8 cellular contexts compared by ENCODE assay signal in genomic region chr1:15178571-15179484, GRCh38. TPM values are rescaled to one million over a fixed set of nuclear protein-coding genes. Genes with fewer than 3 reads are reported as not detected.
DNase-seq lines count a peak whose midpoint lies in the region; ATAC-seq, FAIRE-seq and TF ChIP-seq lines count a peak whose summit lies in the region.

No MANE protein-coding gene starts in this region.

- no peak overlapping the region for H3K27ac Mint-ChIP-seq in naive thymus-derived CD8-positive, alpha-beta T cell

- peaks cover 10 to 42% (median 29%) of the 10 kb centered on the region in 5 donors for H3K27me3 Mint-ChIP-seq in naive thymus-derived CD8-positive, alpha-beta T cell

- intact Hi-C loops in gastrocnemius medialis (cut with DNase I; ENCODE audit: low total_unique reads): no loop called here

- H3K9me3 ChIP-seq in SJCRH30 (replicated peaks): no peaks in the 10 kb centered on the region
- H3K9me3 ChIP-seq in small intestine (ENCODE audit: control insufficient read depth, low read depth): no peaks in the 10 kb centered on the region
- no peaks in the 10 kb centered on the region for H3K9me3 ChIP-seq in gastrocnemius medialis

- peaks cover 0 to 4% (median 0%) of the 10 kb centered on the region in 9 donors for H3K9me3 Mint-ChIP-seq in naive thymus-derived CD8-positive, alpha-beta T cell

- DNase-seq in HK-2 (ENCODE audit: unreplicated experiment) (peak; percentile 54), SJCRH30 (peak; percentile 87 to 94), glomerular endothelial cell (ENCODE audit: extremely low read depth, low read depth, low spot score) (peak; percentile 81), small intestine (no peak), gastrocnemius medialis (no peak), NCI-H2227 (lab: John Stamatoyannopoulos, UW; ENCODE audit: unreplicated experiment) (no peak)
- DNase-seq in naive thymus-derived CD8-positive, alpha-beta T cell: no peak
- no peak for DNase-seq in stimulated activated CD4-positive, alpha-beta T cell treated with anti-CD3 and anti-CD28 coated beads, Interleukin-4, amount 100 ng/mL, for 4 hours

- no peak for ATAC-seq in gastrocnemius medialis
- ATAC-seq in naive thymus-derived CD8-positive, alpha-beta T cell: no peak

- in situ Hi-C loops in gastrocnemius medialis (cut with MboI; ENCODE audit: low sequenced_read_pairs in 4 of 4): no loop called here

- no peak for FAIRE-seq in small intestine (lab: Jason Lieb, UNC)

- POLR2A ChIA-PET in naive thymus-derived CD8-positive, alpha-beta T cell (lab: Charles Lee): no interaction called here

- H3K36me3 ChIP-seq in SJCRH30 (no peaks in the 10 kb centered on the region), small intestine (ENCODE audit: control insufficient read depth in 2 of 2, insufficient read depth in 2 of 2, low read length in 2 of 2) (no peaks in the 10 kb centered on the region), gastrocnemius medialis (no peaks in the 10 kb centered on the region)

- peaks cover 0 to 1% (median under 1%) of the 10 kb centered on the region in 4 donors for H3K4me1 Mint-ChIP-seq in naive thymus-derived CD8-positive, alpha-beta T cell

- TF ChIP-seq CTCF in gastrocnemius medialis (IDR thresholded peaks at IDR 0.05 in 4 of 5, conservative IDR thresholded peaks at IDR 0.05 in 1 of 5): no peak

- H3K4me3 ChIP-seq in SJCRH30: no peak overlapping the region
- H3K4me3 ChIP-seq in small intestine (ENCODE audit: low read depth in 1 of 2, low read length in 2 of 2): no peak overlapping the region
- no peak overlapping the region for H3K4me3 ChIP-seq in gastrocnemius medialis

- H3K4me1 ChIP-seq in SJCRH30 (peaks cover 48% of the 10 kb centered on the region), small intestine (ENCODE audit: control insufficient read depth in 2 of 2, insufficient read depth in 1 of 2, low read depth in 1 of 2, low read length in 1 of 2) (peaks cover 11 to 15% of the 10 kb centered on the region in 2 donors), gastrocnemius medialis (peaks cover 0 to 6% of the 10 kb centered on the region in 2 donors)

- peak overlapping the region; percentile 62 for H3K27ac ChIP-seq in SJCRH30
- peak overlapping the region; percentile 27 to 92 for H3K27ac ChIP-seq in small intestine (ENCODE audit: low read depth in 1 of 2, low read length in 1 of 2)
- no peak overlapping the region for H3K27ac ChIP-seq in gastrocnemius medialis

- WGBS in small intestine, 3 donors: 37 to 45% (median 44%) methylated on average over 9 of the region's 9 CpGs

- H3K36me3 Mint-ChIP-seq in naive thymus-derived CD8-positive, alpha-beta T cell: peaks cover 0 to 7% (median 0%) of the 10 kb centered on the region in 3 donors

- H3K4me3 Mint-ChIP-seq in naive thymus-derived CD8-positive, alpha-beta T cell: no peak overlapping the region

- no peak for TF ChIP-seq POLR2A in gastrocnemius medialis (IDR thresholded peaks at IDR 0.05)

- H3K27me3 ChIP-seq in SJCRH30: no peaks in the 10 kb centered on the region
- H3K27me3 ChIP-seq in small intestine (ENCODE audit: control insufficient read depth in 2 of 2, insufficient read depth in 2 of 2, low read length in 2 of 2): no peaks in the 10 kb centered on the region
- H3K27me3 ChIP-seq in gastrocnemius medialis: no peaks in the 10 kb centered on the region

RNA-seq across cellular contexts. Expression of gene TMEM51, which starts 25.3 kb away (rescaled TPM):
- total RNA-seq in SJCRH30 (2014; rRNA removed; shearing (Covaris generic)): 20.6 and 21.4 TPM in 2 replicates
- 36.6 and 46.2 TPM in 2 replicates for total RNA-seq in glomerular endothelial cell
- 10 to 100 TPM; 16.3 to 25.2 (median 17.8) TPM for polyA plus RNA-seq in small intestine
- 1 to 10 TPM in 2 of 4 donors, under 1 TPM in 1, not detected in 1; 0.73 to 2.7 (median 1.8) TPM for total RNA-seq in gastrocnemius medialis
- not detected for total RNA-seq in naive thymus-derived CD8-positive, alpha-beta T cell
- polyA plus RNA-seq in naive thymus-derived CD8-positive, alpha-beta T cell: not detected

Comparison
In these comparisons a context has a peak if more than half of its experiments do, and no peak if none do; other contexts are left out.
1. DNase-seq: peak in HK-2 (single experiment), SJCRH30 (2 of 2) and glomerular endothelial cell (single experiment); none in small intestine (single experiment), gastrocnemius medialis (0 of 2), naive thymus-derived CD8-positive, alpha-beta T cell (0 of 10), NCI-H2227 (single experiment) and stimulated activated CD4-positive, alpha-beta T cell treated with anti-CD3 and anti-CD28 coated beads, Interleukin-4, amount 100 ng/mL, for 4 hours (0 of 2).
2. H3K27ac ChIP-seq: peak in SJCRH30 (single experiment) and small intestine (2 of 2); none in gastrocnemius medialis (0 of 4).